ENCODE assay signal across 1 cellular context in the genomic region with DNA sequence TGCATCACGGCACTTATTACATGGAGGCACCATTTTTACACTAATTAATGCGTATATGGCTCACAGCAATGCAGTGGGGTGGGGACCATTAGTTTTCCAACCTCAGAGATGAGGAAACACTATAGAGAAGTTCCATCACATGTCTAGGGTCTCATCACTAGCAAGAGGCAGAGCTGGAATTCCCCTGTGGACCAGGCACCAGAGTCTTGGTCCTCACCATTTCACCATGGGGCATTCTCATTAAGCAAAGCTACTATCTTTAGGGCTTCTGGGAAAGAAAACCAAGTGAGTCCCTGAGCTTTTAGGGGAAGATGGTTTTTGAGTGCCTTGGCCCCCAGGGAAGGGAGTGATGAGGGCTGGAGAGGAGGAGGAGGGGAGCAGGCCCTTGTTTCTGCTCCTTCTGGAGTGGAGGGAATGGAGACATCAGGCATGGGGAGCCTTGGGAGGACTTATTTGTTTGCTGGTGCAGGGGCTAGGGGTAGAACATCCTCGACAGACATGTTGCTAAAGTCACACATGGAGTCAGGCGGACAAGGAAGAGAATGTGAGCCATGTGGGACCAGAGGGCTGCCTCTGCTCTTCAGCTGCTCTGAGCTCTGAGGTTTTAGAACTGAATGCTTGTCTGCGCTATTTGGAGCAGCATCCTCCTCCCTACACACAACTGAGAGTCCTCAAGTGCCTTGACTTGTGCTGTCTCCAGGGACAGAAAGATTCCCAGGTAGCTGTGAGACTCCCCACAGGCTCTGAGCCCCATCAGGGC.
TF ChIP-seq lines count a peak whose summit lies in the region.

No MANE protein-coding gene starts in this region.

TF ChIP-seq in SK-N-SH treated with all-trans-retinoic acid at 6 μM for 48 hours, 23 proteins besides CTCF, POLR2A, EP300 and RAD21 (continued from another document):
- TF ChIP-seq, protein P1, sequence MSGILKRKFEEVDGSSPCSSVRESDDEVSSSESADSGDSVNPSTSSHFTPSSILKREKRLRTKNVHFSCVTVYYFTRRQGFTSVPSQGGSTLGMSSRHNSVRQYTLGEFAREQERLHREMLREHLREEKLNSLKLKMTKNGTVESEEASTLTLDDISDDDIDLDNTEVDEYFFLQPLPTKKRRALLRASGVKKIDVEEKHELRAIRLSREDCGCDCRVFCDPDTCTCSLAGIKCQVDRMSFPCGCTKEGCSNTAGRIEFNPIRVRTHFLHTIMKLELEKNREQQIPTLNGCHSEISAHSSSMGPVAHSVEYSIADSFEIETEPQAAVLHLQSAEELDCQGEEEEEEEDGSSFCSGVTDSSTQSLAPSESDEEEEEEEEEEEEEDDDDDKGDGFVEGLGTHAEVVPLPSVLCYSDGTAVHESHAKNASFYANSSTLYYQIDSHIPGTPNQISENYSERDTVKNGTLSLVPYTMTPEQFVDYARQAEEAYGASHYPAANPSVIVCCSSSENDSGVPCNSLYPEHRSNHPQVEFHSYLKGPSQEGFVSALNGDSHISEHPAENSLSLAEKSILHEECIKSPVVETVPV (CRISPR knock-in tag; IDR thresholded peaks at IDR 0.05): no peak
- TF ChIP-seq, protein P2, sequence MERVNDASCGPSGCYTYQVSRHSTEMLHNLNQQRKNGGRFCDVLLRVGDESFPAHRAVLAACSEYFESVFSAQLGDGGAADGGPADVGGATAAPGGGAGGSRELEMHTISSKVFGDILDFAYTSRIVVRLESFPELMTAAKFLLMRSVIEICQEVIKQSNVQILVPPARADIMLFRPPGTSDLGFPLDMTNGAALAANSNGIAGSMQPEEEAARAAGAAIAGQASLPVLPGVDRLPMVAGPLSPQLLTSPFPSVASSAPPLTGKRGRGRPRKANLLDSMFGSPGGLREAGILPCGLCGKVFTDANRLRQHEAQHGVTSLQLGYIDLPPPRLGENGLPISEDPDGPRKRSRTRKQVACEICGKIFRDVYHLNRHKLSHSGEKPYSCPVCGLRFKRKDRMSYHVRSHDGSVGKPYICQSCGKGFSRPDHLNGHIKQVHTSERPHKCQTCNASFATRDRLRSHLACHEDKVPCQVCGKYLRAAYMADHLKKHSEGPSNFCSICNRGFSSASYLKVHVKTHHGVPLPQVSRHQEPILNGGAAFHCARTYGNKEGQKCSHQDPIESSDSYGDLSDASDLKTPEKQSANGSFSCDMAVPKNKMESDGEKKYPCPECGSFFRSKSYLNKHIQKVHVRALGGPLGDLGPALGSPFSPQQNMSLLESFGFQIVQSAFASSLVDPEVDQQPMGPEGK (CRISPR knock-in tag; IDR thresholded peaks at IDR 0.05; ENCODE audit: borderline replicate concordance): no peak
- TF ChIP-seq ZNF8 (CRISPR knock-in tag; IDR thresholded peaks at IDR 0.05) (no peak), RARB (CRISPR knock-in tag; IDR thresholded peaks at IDR 0.05) (no peak), ZNF70 (CRISPR knock-in tag; IDR thresholded peaks at IDR 0.05) (no peak), ARNTL (CRISPR knock-in tag; IDR thresholded peaks at IDR 0.05; ENCODE audit: borderline replicate concordance, low read depth) (no peak), BACH2 (CRISPR knock-in tag; IDR thresholded peaks at IDR 0.05; ENCODE audit: borderline replicate concordance) (no peak), TCF4 (CRISPR knock-in tag; IDR thresholded peaks at IDR 0.05; ENCODE audit: borderline replicate concordance) (no peak)
- TF ChIP-seq, protein P3, sequence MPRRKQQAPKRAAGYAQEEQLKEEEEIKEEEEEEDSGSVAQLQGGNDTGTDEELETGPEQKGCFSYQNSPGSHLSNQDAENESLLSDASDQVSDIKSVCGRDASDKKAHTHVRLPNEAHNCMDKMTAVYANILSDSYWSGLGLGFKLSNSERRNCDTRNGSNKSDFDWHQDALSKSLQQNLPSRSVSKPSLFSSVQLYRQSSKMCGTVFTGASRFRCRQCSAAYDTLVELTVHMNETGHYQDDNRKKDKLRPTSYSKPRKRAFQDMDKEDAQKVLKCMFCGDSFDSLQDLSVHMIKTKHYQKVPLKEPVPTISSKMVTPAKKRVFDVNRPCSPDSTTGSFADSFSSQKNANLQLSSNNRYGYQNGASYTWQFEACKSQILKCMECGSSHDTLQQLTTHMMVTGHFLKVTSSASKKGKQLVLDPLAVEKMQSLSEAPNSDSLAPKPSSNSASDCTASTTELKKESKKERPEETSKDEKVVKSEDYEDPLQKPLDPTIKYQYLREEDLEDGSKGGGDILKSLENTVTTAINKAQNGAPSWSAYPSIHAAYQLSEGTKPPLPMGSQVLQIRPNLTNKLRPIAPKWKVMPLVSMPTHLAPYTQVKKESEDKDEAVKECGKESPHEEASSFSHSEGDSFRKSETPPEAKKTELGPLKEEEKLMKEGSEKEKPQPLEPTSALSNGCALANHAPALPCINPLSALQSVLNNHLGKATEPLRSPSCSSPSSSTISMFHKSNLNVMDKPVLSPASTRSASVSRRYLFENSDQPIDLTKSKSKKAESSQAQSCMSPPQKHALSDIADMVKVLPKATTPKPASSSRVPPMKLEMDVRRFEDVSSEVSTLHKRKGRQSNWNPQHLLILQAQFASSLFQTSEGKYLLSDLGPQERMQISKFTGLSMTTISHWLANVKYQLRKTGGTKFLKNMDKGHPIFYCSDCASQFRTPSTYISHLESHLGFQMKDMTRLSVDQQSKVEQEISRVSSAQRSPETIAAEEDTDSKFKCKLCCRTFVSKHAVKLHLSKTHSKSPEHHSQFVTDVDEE (CRISPR knock-in tag; IDR thresholded peaks at IDR 0.05): no peak
- TF ChIP-seq, protein P4, sequence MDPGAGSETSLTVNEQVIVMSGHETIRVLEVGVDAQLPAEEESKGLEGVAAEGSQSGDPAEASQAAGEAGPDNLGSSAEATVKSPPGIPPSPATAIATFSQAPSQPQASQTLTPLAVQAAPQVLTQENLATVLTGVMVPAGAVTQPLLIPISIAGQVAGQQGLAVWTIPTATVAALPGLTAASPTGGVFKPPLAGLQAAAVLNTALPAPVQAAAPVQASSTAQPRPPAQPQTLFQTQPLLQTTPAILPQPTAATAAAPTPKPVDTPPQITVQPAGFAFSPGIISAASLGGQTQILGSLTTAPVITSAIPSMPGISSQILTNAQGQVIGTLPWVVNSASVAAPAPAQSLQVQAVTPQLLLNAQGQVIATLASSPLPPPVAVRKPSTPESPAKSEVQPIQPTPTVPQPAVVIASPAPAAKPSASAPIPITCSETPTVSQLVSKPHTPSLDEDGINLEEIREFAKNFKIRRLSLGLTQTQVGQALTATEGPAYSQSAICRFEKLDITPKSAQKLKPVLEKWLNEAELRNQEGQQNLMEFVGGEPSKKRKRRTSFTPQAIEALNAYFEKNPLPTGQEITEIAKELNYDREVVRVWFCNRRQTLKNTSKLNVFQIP (CRISPR knock-in tag; IDR thresholded peaks at IDR 0.05; ENCODE audit: borderline replicate concordance, low read depth): no peak
